ENCODE assay signal across 16 cellular contexts in genomic region chr21:42069327-42069726, GRCh38. TPM values are rescaled to one million over a fixed set of nuclear protein-coding genes. Genes with fewer than 3 reads are reported as not detected.
DNase-seq lines count a peak whose midpoint lies in the region; ATAC-seq and TF ChIP-seq lines count a peak whose summit lies in the region.
"Had no signal": no experiment of that assay in that cellular context is flagged by ENCODE, and none has a peak within 500 bp of the region (broad histone marks: within the 10 kb centered on the region; RNA-seq: fewer than 3 reads in every experiment).

No MANE protein-coding gene starts in this region.

- no TSS peak for BruUV-seq in OCI-LY7 (replicated peaks; lab: Mats Ljungman, UMichigan)

- no peak for TF ChIP-seq EP300 in neural cell (conservative IDR thresholded peaks at IDR 0.05; ENCODE audit: poor library complexity, severe bottlenecking)

- peaks cover 8% of the 10 kb centered on the region for H3K4me1 ChIP-seq in CD8-positive, alpha-beta T cell (ENCODE audit: insufficient read depth, low read length)
- H3K4me1 ChIP-seq in OCI-LY7 (ENCODE audit: insufficient read depth, low read length, poor library complexity, severe bottlenecking) (peaks cover 70% of the 10 kb centered on the region), aorta (ENCODE audit: control insufficient read depth in 1 of 2, insufficient read depth in 2 of 2, low read length in 2 of 2) (no peaks in the 10 kb centered on the region)
- H3K4me1 ChIP-seq: BE2C, HAP-1 had no signal

- H3K9me2 ChIP-seq in OCI-LY7 (ENCODE audit: insufficient read depth, low read length) (no peaks in the 10 kb centered on the region), neural cell (ENCODE audit: insufficient read depth, low read length) (no peaks in the 10 kb centered on the region)

- no peak overlapping the region for H2AFZ ChIP-seq in OCI-LY7 (ENCODE audit: low read length)
- H2AFZ ChIP-seq in neural cell (ENCODE audit: low read depth, low read length) = no peak overlapping the region
- H2AFZ ChIP-seq: GM23248 had no signal

- H3F3A ChIP-seq in neural cell (ENCODE audit: insufficient read depth, low read length, poor library complexity, severe bottlenecking) = no peaks in the 10 kb centered on the region

- H3K4me2 ChIP-seq in OCI-LY7 (ENCODE audit: low read length) (peak overlapping the region; percentile 94; the same call in 1 of the 2 replicates), neural cell (ENCODE audit: low read length) (no peak overlapping the region)

- no peaks in the 10 kb centered on the region for H3K9me3 ChIP-seq in CD8-positive, alpha-beta T cell (ENCODE audit: low read length)
- H3K9me3 ChIP-seq in OCI-LY7 (ENCODE audit: low read length) = no peaks in the 10 kb centered on the region
- H3K9me3 ChIP-seq in neural cell (ENCODE audit: low read length) = no peaks in the 10 kb centered on the region
- no peaks in the 10 kb centered on the region for H3K9me3 ChIP-seq in aorta (ENCODE audit: control insufficient read depth, low read length)
- H3K9me3 ChIP-seq: BE2C, HAP-1 had no signal

- intact Hi-C loops in CD8-positive, alpha-beta T cell (cut with DNase I, micrococcal nuclease) = loop anchor here in 1 of 2 experiments (10.0 kb wide), 2 partner anchors 355 to 905 kb away; partner anchors contain the start of gene PKNOX1
- intact Hi-C loops in OCI-LY7 (cut with micrococcal nuclease; ENCODE audit: unreplicated experiment) = loop anchor here (10.0 kb wide), 2 partner anchors 465 to 645 kb away; partner anchors contain the start of gene MX1
- intact Hi-C loops in left colon (cut with DNase I, micrococcal nuclease) = no loop called here
- intact Hi-C loops in aorta (cut with DNase I) = no loop called here

- no peaks in the 10 kb centered on the region for H3K27me3 Mint-ChIP-seq in CD8-positive, alpha-beta T cell (ENCODE audit: low read depth)
- peaks cover 8% of the 10 kb centered on the region for H3K27me3 Mint-ChIP-seq in brain
- H3K27me3 Mint-ChIP-seq: CD4-positive, alpha-beta T cell had no signal

- H3K9ac ChIP-seq in neural cell (ENCODE audit: low read length) = peak overlapping the region; percentile 5
- H3K9ac ChIP-seq: GM23248 had no signal

- no peaks in the 10 kb centered on the region for H3K9me3 Mint-ChIP-seq in CD8-positive, alpha-beta T cell
- peaks cover 0 to 4% (median 0%) of the 10 kb centered on the region in 5 experiments for H3K9me3 Mint-ChIP-seq in brain
- H3K9me3 Mint-ChIP-seq: CD4-positive, alpha-beta T cell had no signal

- CTCF ChIA-PET in CD8-positive, alpha-beta T cell (lab: Charles Lee) = interaction anchor here (5.1 kb wide), 1 partner anchor 38 kb away, joined by 24 read pairs; no protein-coding TSS in a partner anchor
- CTCF ChIA-PET in OCI-LY7 (lab: Charles Lee; ENCODE audit: unreplicated experiment) = no interaction called here

- TF ChIP-seq RAD21 in neural cell (conservative IDR thresholded peaks at IDR 0.05) = no peak

- no peaks in the 10 kb centered on the region for H3K36me3 ChIP-seq in CD8-positive, alpha-beta T cell (ENCODE audit: insufficient read depth, low read length)
- no peaks in the 10 kb centered on the region for H3K36me3 ChIP-seq in OCI-LY7 (ENCODE audit: insufficient read depth, low read length)
- H3K36me3 ChIP-seq in neural cell (ENCODE audit: insufficient read depth, low read length) = no peaks in the 10 kb centered on the region
- no peaks in the 10 kb centered on the region for H3K36me3 ChIP-seq in aorta (ENCODE audit: control insufficient read depth in 1 of 2, insufficient read depth in 2 of 2, low read length in 1 of 2)
- H3K36me3 ChIP-seq: BE2C, HAP-1 had no signal

- no peak overlapping the region for H3K27ac Mint-ChIP-seq in CD8-positive, alpha-beta T cell
- H3K27ac Mint-ChIP-seq in brain = peak overlapping the region in 3 of 5 experiments; percentile 35 to 70 (median 65)
- H3K27ac Mint-ChIP-seq: CD4-positive, alpha-beta T cell had no signal

- H3K36me3 Mint-ChIP-seq in CD8-positive, alpha-beta T cell = no peaks in the 10 kb centered on the region
- H3K36me3 Mint-ChIP-seq in brain = no peaks in the 10 kb centered on the region

- POLR2A ChIA-PET in CD8-positive, alpha-beta T cell (lab: Charles Lee) = interaction anchor here (1.1 kb wide), 1 partner anchor 10 kb away, joined by 3 read pairs; no protein-coding TSS in a partner anchor
- POLR2A ChIA-PET in OCI-LY7 (lab: Charles Lee) = no interaction called here

- no peak overlapping the region for H3K27ac ChIP-seq in CD8-positive, alpha-beta T cell (ENCODE audit: low read depth, low read length)
- H3K27ac ChIP-seq in OCI-LY7 (ENCODE audit: low read depth, low read length, poor library complexity, severe bottlenecking) = peak overlapping the region; percentile 20
- H3K27ac ChIP-seq in neural cell (ENCODE audit: low read length) = peak overlapping the region; percentile 27
- no peak overlapping the region for H3K27ac ChIP-seq in aorta (ENCODE audit: low read depth in 1 of 2, low read length in 2 of 2)
- H3K27ac ChIP-seq: C4-2B, GM23248 had no signal

- no peak overlapping the region for H3K4me3 Mint-ChIP-seq in CD8-positive, alpha-beta T cell
- H3K4me3 Mint-ChIP-seq in brain = no peak overlapping the region
- H3K4me3 Mint-ChIP-seq: CD4-positive, alpha-beta T cell had no signal

- TF ChIP-seq CTCF in CD8-positive, alpha-beta T cell (IDR thresholded peaks at IDR 0.05) = no peak
- TF ChIP-seq CTCF in OCI-LY7 (conservative IDR thresholded peaks at IDR 0.05; ENCODE audit: low read length) = no peak
- no peak for TF ChIP-seq CTCF in brain (conservative IDR thresholded peaks at IDR 0.05)
- TF ChIP-seq CTCF in neural cell (IDR thresholded peaks at IDR 0.05; ENCODE audit: poor library complexity, severe bottlenecking) = no peak

- H4K20me1 ChIP-seq in OCI-LY7 (ENCODE audit: insufficient read depth, low read length) (no peaks in the 10 kb centered on the region), neural cell (ENCODE audit: insufficient read depth) (no peaks in the 10 kb centered on the region)

- ATAC-seq in CD8-positive, alpha-beta T cell = peak; percentile 49
- no peak for ATAC-seq in left colon
- no peak for ATAC-seq in aorta (ENCODE audit: low FRiP score)

- peaks cover 38% of the 10 kb centered on the region for H3K4me1 Mint-ChIP-seq in CD8-positive, alpha-beta T cell (ENCODE audit: low read depth)
- peaks cover 36% of the 10 kb centered on the region for H3K4me1 Mint-ChIP-seq in brain

- no peak for DNase-seq in CD8-positive, alpha-beta T cell
- no peak for DNase-seq in OCI-LY7 (ENCODE audit: low spot score)
- no peak for DNase-seq in left colon
- DNase-seq in D341Med (ENCODE audit: low spot score) = no peak
- DNase-seq in aorta = no peak
- DNase-seq: ACHN; BE2C; CD4-positive, alpha-beta T cell; DMS79 treated with DMSO at 0.1 percent for 48 hours; GF-D8; GM23248 had no signal

- no peak overlapping the region for H3K4me3 ChIP-seq in CD8-positive, alpha-beta T cell (ENCODE audit: low read depth, low read length)
- H3K4me3 ChIP-seq in OCI-LY7 (ENCODE audit: low read depth, low read length, poor library complexity, severe bottlenecking) (no peak overlapping the region), neural cell (ENCODE audit: low read length) (no peak overlapping the region), aorta (ENCODE audit: low read length in 2 of 2) (no peak overlapping the region)
- H3K4me3 ChIP-seq: GM23248, HAP-1 had no signal

- H3K27me3 ChIP-seq in CD8-positive, alpha-beta T cell (ENCODE audit: insufficient read depth, low read length) = no peaks in the 10 kb centered on the region
- H3K27me3 ChIP-seq in neural cell (ENCODE audit: insufficient read depth, low read depth, low read length) = no peaks in the 10 kb centered on the region
- no peaks in the 10 kb centered on the region for H3K27me3 ChIP-seq in aorta (ENCODE audit: control insufficient read depth in 1 of 2, insufficient read depth in 2 of 2, low read length in 1 of 2)

- WGBS in aorta, 2 donors = 77 to 82% methylated on average over 3 of the region's 3 CpGs

- H3K79me2 ChIP-seq in OCI-LY7 (ENCODE audit: insufficient read depth, low read depth, low read length) = peaks cover 14% of the 10 kb centered on the region; the same call in 1 of the 2 replicates
- H3K79me2 ChIP-seq in neural cell (replicated peaks; ENCODE audit: insufficient read depth, low read length) = no peaks in the 10 kb centered on the region

TF ChIP-seq in neural cell, 6 proteins besides CTCF, POLR2A, EP300 and RAD21 (continues in another document):
- TF ChIP-seq EZH2 (IDR thresholded peaks at IDR 0.05; ENCODE audit: borderline replicate concordance, insufficient read depth, low read length, poor library complexity, severe bottlenecking) = no peak

RNA-seq across cellular contexts. Expression of gene UMODL1, which starts 1.8 kb away (rescaled TPM):
- total RNA-seq in CD8-positive, alpha-beta T cell = under 1 TPM; 0.50 to 0.54 TPM
- 6.6 and 12.3 TPM in 2 replicates for total RNA-seq in OCI-LY7 (2014; rRNA removed; shearing (Covaris generic))
- total RNA-seq in OCI-LY7 (2022) (7.4 and 10.0 TPM in 2 replicates), left colon (under 1 TPM; 0.28 to 0.43 TPM), aorta (under 1 TPM in 1 of 2 donors, not detected in 1; 0.45 TPM)
- polyA plus RNA-seq in brain (ENCODE audit: insufficient read depth, low read depth, low replicate concordance) (3.3 TPM), neural cell (0.11 TPM in 1 of 2 replicates, not detected in the other), aorta (not detected)
- polyA minus RNA-seq in neural cell = not detected in 2 replicates
- total RNA-seq: GM23248, H4 had no signal
- polyA plus RNA-seq: GM23248 had no signal

RNA-seq across cellular contexts. Expression of gene ZBTB21, which starts 59.2 kb away (rescaled TPM):
- total RNA-seq in CD8-positive, alpha-beta T cell = 100 to 1,000 TPM; 130 to 141 TPM
- 10.0 and 12.4 TPM in 2 replicates for total RNA-seq in OCI-LY7 (2014; rRNA removed; shearing (Covaris generic))
- total RNA-seq in OCI-LY7 (2022) = 19.6 and 22.6 TPM in 2 replicates
- polyA plus RNA-seq in brain (ENCODE audit: insufficient read depth, low read depth, low replicate concordance) = 8.6 TPM
- 6.4 and 8.0 TPM in 2 replicates for polyA plus RNA-seq in neural cell
- polyA minus RNA-seq in neural cell = 39.9 and 44.6 TPM in 2 replicates
- 10 to 100 TPM; 15.1 to 15.2 TPM for total RNA-seq in left colon
- 10 to 100 TPM; 21.8 to 52.8 TPM for total RNA-seq in aorta
- polyA plus RNA-seq in aorta = 1 to 10 TPM; 3.1 to 4.4 TPM

Comparison
In these comparisons a context has a peak if more than half of its experiments do, and no peak if none do; other contexts are left out.
1. H3K27ac ChIP-seq: peak in OCI-LY7 (single experiment) and neural cell (single experiment); none in CD8-positive, alpha-beta T cell (single experiment) and aorta (0 of 2).
2. RNA of gene UMODL1, which starts 1.8 kb away (total RNA-seq): 6.6 to 12.3 TPM in OCI-LY7; 0.50 to 0.54 TPM in CD8-positive, alpha-beta T cell, 0.45 TPM in aorta and 0.28 to 0.43 TPM in left colon; every median in the first group is over 4 times any median in the second.